In genomic region chr9:9846538-9846937, GRCh38 we compare ENCODE assay signal across 14 cellular contexts.
DNase-seq lines count a peak whose midpoint lies in the region; ATAC-seq, FAIRE-seq and TF ChIP-seq lines count a peak whose summit lies in the region.
"Had no signal": no experiment of that assay in that cellular context is flagged by ENCODE, and none has a peak within 500 bp of the region (broad histone marks: within the 10 kb centered on the region; RNA-seq: fewer than 3 reads in every experiment).

No MANE protein-coding gene starts in this region.

- no peak for DNase-seq in right lobe of liver
- no peak for DNase-seq in HepG2 (ENCODE audit: low spot score)
- no peak for DNase-seq in smooth muscle cell (lab: John Stamatoyannopoulos, UW; ENCODE audit: unreplicated experiment)
- no peak for DNase-seq in esophagus muscularis mucosa (ENCODE audit: extremely low spot score)
- no peak for DNase-seq in progenitor cell of endocrine pancreas (ENCODE audit: low spot score, unreplicated experiment)
- no peak for DNase-seq in C1 segment of cervical spinal cord (lab: John Stamatoyannopoulos, UW)
- DNase-seq: foreskin fibroblast; mesendoderm; NCI-H510A; stimulated activated naive B cell treated with anti-CD40 and anti-IgM and Interleukin-4, amounts not matched to agents 10 μg/mL and 1 μg/mL and 100 μg/mL, for 72 hours had no signal

- H3K4me1 ChIP-seq in right lobe of liver (no peaks in the 10 kb centered on the region), HepG2 (ENCODE audit: insufficient read depth, low read length) (no peaks in the 10 kb centered on the region), smooth muscle cell (ENCODE audit: low read depth) (no peaks in the 10 kb centered on the region), esophagus muscularis mucosa (no peaks in the 10 kb centered on the region)

- no peak overlapping the region for H3K4me3 ChIP-seq in right lobe of liver
- no peak overlapping the region for H3K4me3 ChIP-seq in HepG2 (replicated peaks in 1 of 3; ENCODE audit: insufficient read depth in 1 of 3, low read depth in 2 of 3, low read length in 3 of 3)
- no peak overlapping the region for H3K4me3 ChIP-seq in smooth muscle cell
- no peak overlapping the region for H3K4me3 ChIP-seq in esophagus muscularis mucosa
- H3K4me3 ChIP-seq: skin epidermis had no signal

- H2AFZ ChIP-seq in HepG2 (ENCODE audit: low read length) (no peak overlapping the region), smooth muscle cell (ENCODE audit: low read depth) (peak overlapping the region; percentile 51)

- no peaks in the 10 kb centered on the region for H3K4me1 Mint-ChIP-seq in progenitor cell of endocrine pancreas (ENCODE audit: low read depth)

- intact Hi-C loops in right lobe of liver (cut with DNase I) (no loop called here), HepG2 (cut with micrococcal nuclease; ENCODE audit: unreplicated experiment) (no loop called here), esophagus muscularis mucosa (cut with DNase I) (no loop called here)

- POLR2A ChIA-PET in HepG2 (lab: Yijun Ruan, JAX): no interaction called here

- H3K27me3 ChIP-seq in right lobe of liver (no peaks in the 10 kb centered on the region), HepG2 (ENCODE audit: control insufficient read depth in 1 of 2, insufficient read depth in 2 of 2, low read length in 2 of 2) (no peaks in the 10 kb centered on the region), smooth muscle cell (ENCODE audit: low read depth) (peaks cover 3% of the 10 kb centered on the region), esophagus muscularis mucosa (no peaks in the 10 kb centered on the region)

- CTCF ChIA-PET in HepG2 (lab: Yijun Ruan, JAX; ENCODE audit: low intra/inter-chr PET ratio, low total read pairs): no interaction called here

- H3K36me3 Mint-ChIP-seq in progenitor cell of endocrine pancreas (ENCODE audit: insufficient read depth): no peaks in the 10 kb centered on the region
- H3K36me3 Mint-ChIP-seq: stimulated activated naive B cell treated with anti-CD40 and anti-IgM and Interleukin-4, amounts not matched to agents 10 μg/mL and 1 μg/mL and 100 μg/mL, for 72 hours had no signal

- 17% methylated on average over 1 of the region's 1 CpG for WGBS in right lobe of liver (ENCODE audit: insufficient coverage, low coverage, low lambda C conversion rate, missing lambda C conversion rate)
- WGBS in HepG2 (ENCODE audit: low lambda C conversion rate): 0% methylated on average over 1 of the region's 1 CpG
- WGBS in smooth muscle cell (ENCODE audit: low lambda C conversion rate): 78% methylated on average over 1 of the region's 1 CpG
- WGBS in esophagus muscularis mucosa: 27% methylated on average over 1 of the region's 1 CpG

- H3K9me3 ChIP-seq in right lobe of liver (no peaks in the 10 kb centered on the region), HepG2 (ENCODE audit: low read length) (no peaks in the 10 kb centered on the region), smooth muscle cell (replicated peaks; ENCODE audit: low read depth) (no peaks in the 10 kb centered on the region), esophagus muscularis mucosa (no peaks in the 10 kb centered on the region)

- no peak overlapping the region for H3K4me3 Mint-ChIP-seq in progenitor cell of endocrine pancreas (ENCODE audit: low read depth)
- H3K4me3 Mint-ChIP-seq: T-helper 1 cell treated with Interleukin-12 subunit alpha and Interleukin-12 subunit beta and Interleukin-4 antibody, amounts not matched to agents 30 μg/mL and 1 μg/mL, for 36 hours had no signal

- in situ Hi-C loops in HepG2 (cut with HindIII; ENCODE audit: extremely low pct_ligation_motif_present, low pct_unique_long_range_greater_than_20kb): no loop called here

- no peaks in the 10 kb centered on the region for H3F3A ChIP-seq in smooth muscle cell (ENCODE audit: low read depth)

- no peak for TF ChIP-seq RAD21 in HepG2 (CRISPR knock-in tag; IDR thresholded peaks at IDR 0.05)

- H3K36me3 ChIP-seq in right lobe of liver (no peaks in the 10 kb centered on the region), HepG2 (replicated peaks in 1 of 2; ENCODE audit: control insufficient read depth in 1 of 2, insufficient read depth in 2 of 2, low read length in 2 of 2) (no peaks in the 10 kb centered on the region), smooth muscle cell (ENCODE audit: low read depth) (no peaks in the 10 kb centered on the region), esophagus muscularis mucosa (no peaks in the 10 kb centered on the region)

- H3K79me2 ChIP-seq in HepG2 (ENCODE audit: insufficient read depth, low read length) (no peaks in the 10 kb centered on the region), smooth muscle cell (ENCODE audit: low read depth) (no peaks in the 10 kb centered on the region)

- H3K9me3 Mint-ChIP-seq in progenitor cell of endocrine pancreas (ENCODE audit: low read depth): no peaks in the 10 kb centered on the region
- H3K9me3 Mint-ChIP-seq: stimulated activated naive B cell treated with anti-CD40 and anti-IgM and Interleukin-4, amounts not matched to agents 10 μg/mL and 1 μg/mL and 100 μg/mL, for 72 hours; T-helper 1 cell treated with Interleukin-12 subunit alpha and Interleukin-12 subunit beta and Interleukin-4 antibody, amounts not matched to agents 30 μg/mL and 1 μg/mL, for 36 hours had no signal

- H3K4me2 ChIP-seq in HepG2 (ENCODE audit: low read depth, low read length): no peak overlapping the region
- peak overlapping the region; percentile 10 for H3K4me2 ChIP-seq in smooth muscle cell

- BruUV-seq in HepG2 (replicated peaks; lab: Mats Ljungman, UMichigan): no TSS peak

- H4K20me1 ChIP-seq in HepG2 (ENCODE audit: insufficient read depth, low read length) (no peaks in the 10 kb centered on the region), smooth muscle cell (ENCODE audit: low read depth) (no peaks in the 10 kb centered on the region)

- H3K9ac ChIP-seq in HepG2 (ENCODE audit: insufficient read depth, low read depth, low read length) (no peak overlapping the region), smooth muscle cell (ENCODE audit: low read depth) (no peak overlapping the region)

- no peak for FAIRE-seq in HepG2 (lab: Jason Lieb, UNC)

- H3K27me3 Mint-ChIP-seq in progenitor cell of endocrine pancreas: no peaks in the 10 kb centered on the region
- H3K27me3 Mint-ChIP-seq: stimulated activated naive B cell treated with anti-CD40 and anti-IgM and Interleukin-4, amounts not matched to agents 10 μg/mL and 1 μg/mL and 100 μg/mL, for 72 hours had no signal

- TF ChIP-seq POLR2A in right lobe of liver (IDR thresholded peaks at IDR 0.05) (no peak), HepG2 (IDR thresholded peaks at IDR 0.05; ENCODE audit: insufficient read depth in 1 of 2, low read depth in 2 of 2, low read length in 2 of 2) (no peak), esophagus muscularis mucosa (IDR thresholded peaks at IDR 0.05; ENCODE audit: low read depth) (no peak)

- TF ChIP-seq CTCF in right lobe of liver (IDR thresholded peaks at IDR 0.05) (no peak), HepG2 (CRISPR knock-in tag; IDR thresholded peaks at IDR 0.05) (no peak), smooth muscle cell (IDR thresholded peaks at IDR 0.05; ENCODE audit: borderline replicate concordance, insufficient read depth, poor library complexity, severe bottlenecking) (no peak), esophagus muscularis mucosa (IDR thresholded peaks at IDR 0.05) (no peak), progenitor cell of endocrine pancreas (IDR thresholded peaks at IDR 0.05; ENCODE audit: unreplicated experiment) (no peak)

- H3K27ac Mint-ChIP-seq in progenitor cell of endocrine pancreas: no peak overlapping the region
- H3K27ac Mint-ChIP-seq: stimulated activated naive B cell treated with anti-CD40 and anti-IgM and Interleukin-4, amounts not matched to agents 10 μg/mL and 1 μg/mL and 100 μg/mL, for 72 hours; T-helper 1 cell treated with Interleukin-12 subunit alpha and Interleukin-12 subunit beta and Interleukin-4 antibody, amounts not matched to agents 30 μg/mL and 1 μg/mL, for 36 hours had no signal

- ATAC-seq in right lobe of liver (peak; percentile 27 to 49 (median 40)), HepG2 (no peak), HG02610 (IDR thresholded peaks at IDR 0.05; ENCODE audit: unreplicated experiment) (peak; percentile 90), HG03457 (IDR thresholded peaks at IDR 0.05; ENCODE audit: unreplicated experiment) (peak; percentile 87)

- no peak for TF ChIP-seq EP300 in HepG2 (IDR thresholded peaks at IDR 0.05; ENCODE audit: low read depth in 2 of 2, low read length in 2 of 2)
- TF ChIP-seq EP300 in HepG2 (CRISPR knock-in tag; IDR thresholded peaks at IDR 0.05; ENCODE audit: borderline replicate concordance): no peak
- no peak for TF ChIP-seq EP300 in esophagus muscularis mucosa (IDR thresholded peaks at IDR 0.05)

- H3K27ac ChIP-seq in right lobe of liver (no peak overlapping the region), HepG2 (ENCODE audit: extremely low read length, insufficient read depth, low read length) (no peak overlapping the region), smooth muscle cell (ENCODE audit: low read depth) (no peak overlapping the region), esophagus muscularis mucosa (replicated peaks in 1 of 4) (no peak overlapping the region)
- H3K27ac ChIP-seq: skin epidermis had no signal

TF ChIP-seq in HepG2, 621 proteins besides CTCF, POLR2A, EP300 and RAD21:
- no peak for TF ChIP-seq ZNF597 (CRISPR knock-in tag; IDR thresholded peaks at IDR 0.05)
